ENCODE assay signal across 20 cellular contexts in genomic region chr10:105398202-105398601, GRCh38.
DNase-seq lines count a peak whose midpoint lies in the region; ATAC-seq lines count a peak whose summit lies in the region.
"Had no signal": no experiment of that assay in that cellular context is flagged by ENCODE, and none has a peak within 500 bp of the region (broad histone marks: within the 10 kb centered on the region; RNA-seq: fewer than 3 reads in every experiment).

No MANE protein-coding gene starts in this region.

- no peak for ATAC-seq in HG02870 (IDR thresholded peaks at IDR 0.05; ENCODE audit: unreplicated experiment)
- no peak for ATAC-seq in HG02588 (IDR thresholded peaks at IDR 0.05; ENCODE audit: unreplicated experiment)
- no peak for ATAC-seq in GM21737 (IDR thresholded peaks at IDR 0.05; ENCODE audit: unreplicated experiment)
- ATAC-seq: upper lobe of right lung had no signal

- peak; percentile 30 for DNase-seq in HT1080 (ENCODE audit: low read depth)
- DNase-seq in SK-MEL-5 (ENCODE audit: low read depth, low spot score) = peak; percentile 26
- DNase-seq in glomerular visceral epithelial cell (ENCODE audit: extremely low spot score) = peak; percentile 48
- peak; percentile 59 for DNase-seq in left kidney (ENCODE audit: low read depth, low spot score)
- DNase-seq in NCI-H2107 treated with DMSO at 0.1 percent for 48 hours (lab: John Stamatoyannopoulos, UW; ENCODE audit: unreplicated experiment) = no peak
- DNase-seq: activated CD4-positive, alpha-beta memory T cell treated with anti-CD3 and anti-CD28 coated beads, Interleukin-2, amount 10 ng/mL, durations not matched to agents 7 days and 5 days; activated CD4-positive, alpha-beta T cell treated with anti-CD3 and anti-CD28 coated beads for 1 hour; activated effector memory CD4-positive, alpha-beta T cell treated with anti-CD3 and anti-CD28 coated beads, Interleukin-2, amount 50 U/mL, for 16 hours; COR-L47; DMS79; dorsolateral prefrontal cortex; GF-D8; HCEC 1CT; NCI-H1436 treated with DMSO at 0.1 percent for 48 hours; PC-9; stimulated activated naive CD4-positive, alpha-beta T cell; upper lobe of right lung had no signal

- in situ Hi-C loops in SK-MEL-5 (cut with HindIII; ENCODE audit: low pct_unique_long_range_greater_than_20kb, low sequenced_read_pairs) = no loop called here
